30 cellular contexts compared by ENCODE assay signal in genomic region chr5:159525117-159525516, GRCh38.
DNase-seq lines count a peak whose midpoint lies in the region; TF ChIP-seq lines count a peak whose summit lies in the region.
"Had no signal": no experiment of that assay in that cellular context is flagged by ENCODE, and none has a peak within 500 bp of the region (broad histone marks: within the 10 kb centered on the region; RNA-seq: fewer than 3 reads in every experiment).

No MANE protein-coding gene starts in this region.

- no peaks in the 10 kb centered on the region for H3K9me3 Mint-ChIP-seq in activated CD4-positive, alpha-beta T cell treated with anti-CD3 and anti-CD28 coated beads, Interleukin-2, amount 10 ng/mL, durations not matched to agents 24 days and 14 days

- H3K4me1 Mint-ChIP-seq in activated CD4-positive, alpha-beta T cell treated with anti-CD3 and anti-CD28 coated beads, Interleukin-2, amount 10 ng/mL, durations not matched to agents 24 days and 14 days, result no peaks in the 10 kb centered on the region
- H3K4me1 Mint-ChIP-seq: CD4-positive, CD25-positive, alpha-beta regulatory T cell; immature natural killer cell; naive B cell had no signal

- no peaks in the 10 kb centered on the region for H3K36me3 Mint-ChIP-seq in activated CD4-positive, alpha-beta T cell treated with anti-CD3 and anti-CD28 coated beads, Interleukin-2, amount 10 ng/mL, durations not matched to agents 24 days and 14 days (ENCODE audit: low read depth)
- H3K36me3 Mint-ChIP-seq: CD4-positive, CD25-positive, alpha-beta regulatory T cell; naive B cell had no signal

- H3K4me3 ChIP-seq in AG04450 (ENCODE audit: low read depth, low read length) (no peak overlapping the region), astrocyte of the cerebellum (ENCODE audit: low read depth, low read length) (no peak overlapping the region), fibroblast of the aortic adventitia (ENCODE audit: low read depth, low read length) (no peak overlapping the region)
- H3K4me3 ChIP-seq: body of pancreas, PC-9, psoas muscle, vagina had no signal

- H3K27me3 Mint-ChIP-seq in activated CD4-positive, alpha-beta T cell treated with anti-CD3 and anti-CD28 coated beads, Interleukin-2, amount 10 ng/mL, durations not matched to agents 24 days and 14 days, result peaks cover 2% of the 10 kb centered on the region
- H3K27me3 Mint-ChIP-seq: CD4-positive, CD25-positive, alpha-beta regulatory T cell had no signal

- no peak overlapping the region for H3K4me3 Mint-ChIP-seq in activated CD4-positive, alpha-beta T cell treated with anti-CD3 and anti-CD28 coated beads, Interleukin-2, amount 10 ng/mL, durations not matched to agents 24 days and 14 days
- H3K4me3 Mint-ChIP-seq: CD4-positive, CD25-positive, alpha-beta regulatory T cell; immature natural killer cell; naive B cell had no signal

- no peak overlapping the region for H3K27ac Mint-ChIP-seq in activated CD4-positive, alpha-beta T cell treated with anti-CD3 and anti-CD28 coated beads, Interleukin-2, amount 10 ng/mL, durations not matched to agents 24 days and 14 days
- H3K27ac Mint-ChIP-seq: CD4-positive, CD25-positive, alpha-beta regulatory T cell; immature natural killer cell; naive B cell had no signal

- no peaks in the 10 kb centered on the region for H3K9me3 ChIP-seq in AG04450 (ENCODE audit: control insufficient read depth, insufficient read depth, low read length)
- H3K9me3 ChIP-seq: body of pancreas, psoas muscle, vagina had no signal

- no peaks in the 10 kb centered on the region for H3K27me3 ChIP-seq in AG04450 (ENCODE audit: control insufficient read depth, insufficient read depth, low read length)
- H3K27me3 ChIP-seq: body of pancreas, vagina had no signal

- intact Hi-C loops in activated CD4-positive, alpha-beta T cell treated with anti-CD3 and anti-CD28 coated beads, Interleukin-2, amount 10 ng/mL, durations not matched to agents 24 days and 14 days (cut with micrococcal nuclease), result no loop called here

- DNase-seq in DMS 273 (lab: John Stamatoyannopoulos, UW; ENCODE audit: unreplicated experiment), result peak; percentile 34
- no peak for DNase-seq in DMS 273 treated with DMSO at 0.1 percent for 48 hours (lab: John Stamatoyannopoulos, UW)
- no peak for DNase-seq in AG04450 (ENCODE audit: low read depth, low spot score)
- DNase-seq in astrocyte of the cerebellum (ENCODE audit: low read depth), result no peak
- peak; percentile 59 for DNase-seq in fibroblast of the aortic adventitia (ENCODE audit: low read depth)
- DNase-seq in activated CD4-positive, alpha-beta T cell treated with anti-CD3 and anti-CD28 coated beads, Interleukin-2, amount 10 ng/mL, durations not matched to agents 24 days and 14 days, result no peak
- DNase-seq in NCI-H524 treated with DMSO at 0.1 percent for 48 hours (lab: John Stamatoyannopoulos, UW), result no peak
- DNase-seq in NCI-H2029 treated with DMSO at 0.1 percent for 48 hours (lab: John Stamatoyannopoulos, UW), result no peak
- DNase-seq: activated CD4-positive, alpha-beta T cell treated with anti-CD3 and anti-CD28 coated beads for 48 hours; activated gamma-delta T cell; activated T-cell treated with anti-CD3 and anti-CD28 coated beads, Interleukin-2, amount 50 U/mL, for 1 hour; body of pancreas; CD4-positive, CD25-positive, alpha-beta regulatory T cell; effector memory CD4-positive, alpha-beta T cell; hypothalamus; immature natural killer cell; KG1; left colon; MM.1S; naive B cell; NCI-H1417 treated with DMSO at 0.1 percent for 48 hours; PC-9; psoas muscle; SHP77; stimulated activated naive CD8-positive, alpha-beta T cell treated with anti-CD3 and anti-CD28 coated beads, Interleukin-15, Interleukin-2, amounts not matched to agents 100 U/mL and 50 U/mL, for 24 hours; SW 1271; T-helper 9 cell; WERI-Rb-1 had no signal

- POLR2A ChIA-PET in AG04450 (lab: Yijun Ruan, JAX), result no interaction called here

- H3K27ac ChIP-seq in AG04450 (ENCODE audit: low read depth, low read length), result no peak overlapping the region
- H3K27ac ChIP-seq: 22Rv1, body of pancreas, PC-9, psoas muscle, vagina, WERI-Rb-1 had no signal

- TF ChIP-seq CTCF in AG04450 (IDR thresholded peaks at IDR 0.05; ENCODE audit: low read depth, low read length) (peak; percentile 18; the same call in 1 of the 2 replicates), astrocyte of the cerebellum (IDR thresholded peaks at IDR 0.05; ENCODE audit: low read depth, low read length, missing control alignments) (peak; percentile 27), fibroblast of the aortic adventitia (IDR thresholded peaks at IDR 0.05; ENCODE audit: insufficient read depth, low read length) (no peak)

- in situ Hi-C loops in astrocyte of the cerebellum (cut with HindIII; ENCODE audit: low sequenced_read_pairs), result no loop called here

- CTCF ChIA-PET in AG04450 (lab: Charles Lee), result interaction anchor here (1.1 kb wide), 1 partner anchor 462 kb away, joined by 4 read pairs; no protein-coding TSS in a partner anchor

Comparison
In these comparisons a context has a peak if more than half of its experiments do, and no peak if none do; other contexts are left out.
1. DNase-seq: peak in DMS 273 (single experiment) and fibroblast of the aortic adventitia (single experiment); none in DMS 273 treated with DMSO at 0.1 percent for 48 hours (single experiment), AG04450 (single experiment), astrocyte of the cerebellum (single experiment), activated CD4-positive, alpha-beta T cell treated with anti-CD3 and anti-CD28 coated beads, Interleukin-2, amount 10 ng/mL, durations not matched to agents 24 days and 14 days (single experiment), NCI-H524 treated with DMSO at 0.1 percent for 48 hours (single experiment) and NCI-H2029 treated with DMSO at 0.1 percent for 48 hours (single experiment).